ENCODE assay signal across 16 cellular contexts in genomic region chr10:21166557-21167287, GRCh38.
DNase-seq lines count a peak whose midpoint lies in the region; ATAC-seq and TF ChIP-seq lines count a peak whose summit lies in the region.
"Had no signal": no experiment of that assay in that cellular context is flagged by ENCODE, and none has a peak within 500 bp of the region (broad histone marks: within the 10 kb centered on the region; RNA-seq: fewer than 3 reads in every experiment).

No MANE protein-coding gene starts in this region.

- intact Hi-C loops in breast epithelium (cut with DNase I; ENCODE audit: low total_unique reads): no loop called here
- intact Hi-C loops in mammary epithelial cell (cut with micrococcal nuclease): no loop called here
- intact Hi-C loops in lower lobe of right lung (cut with DNase I): no loop called here
- intact Hi-C loops in upper lobe of right lung (cut with DNase I): no loop called here

- TF ChIP-seq POLR2A in breast epithelium (IDR thresholded peaks at IDR 0.05): no peak

- H3K27me3 ChIP-seq in breast epithelium: no peaks in the 10 kb centered on the region
- H3K27me3 ChIP-seq in mammary epithelial cell (ENCODE audit: insufficient read depth, low read length): no peaks in the 10 kb centered on the region
- H3K27me3 ChIP-seq in lower lobe of right lung (ENCODE audit: low read depth): peaks cover 6% of the 10 kb centered on the region
- peaks cover under 1% of the 10 kb centered on the region for H3K27me3 ChIP-seq in upper lobe of right lung

- H3K4me1 ChIP-seq in breast epithelium (no peaks in the 10 kb centered on the region), mammary epithelial cell (ENCODE audit: insufficient read depth, low read length) (no peaks in the 10 kb centered on the region), lower lobe of right lung (peaks cover 5% of the 10 kb centered on the region), upper lobe of right lung (no peaks in the 10 kb centered on the region)
- H3K4me1 ChIP-seq: sigmoid colon had no signal

- ATAC-seq in lower lobe of right lung (peak; percentile 93), upper lobe of right lung (peak; percentile 93), HG02970 (IDR thresholded peaks at IDR 0.05; ENCODE audit: low FRiP score, unreplicated experiment) (no peak)
- ATAC-seq: activated naive CD4-positive, alpha-beta T cell treated with anti-CD3 and anti-CD28 coated beads, Interleukin-2, amount 50 U/mL, for 72 hours; natural killer cell treated with Interleukin-12 subunit alpha and Interleukin-12 subunit beta and Interleukin-15 and Interleukin-18, amount 100 ng/mL, for 72 hours had no signal

- dilution Hi-C loops in mammary epithelial cell (cut with HindIII; ENCODE audit: low sequenced_read_pairs): no loop called here

- no peaks in the 10 kb centered on the region for H3K79me2 ChIP-seq in mammary epithelial cell (ENCODE audit: insufficient read depth, low read length)

- in situ Hi-C loops in mammary epithelial cell (cut with MboI; ENCODE audit: low sequenced_read_pairs in 2 of 2): no loop called here

- H2AFZ ChIP-seq in mammary epithelial cell (ENCODE audit: low read depth, low read length): no peak overlapping the region

- H3K27ac ChIP-seq in breast epithelium (peak overlapping the region; percentile 56 to 63), mammary epithelial cell (ENCODE audit: insufficient read depth, low read depth, low read length) (no peak overlapping the region), lower lobe of right lung (peak overlapping the region; percentile 61), upper lobe of right lung (peak overlapping the region; percentile 65)
- H3K27ac ChIP-seq: sigmoid colon had no signal

- no peaks in the 10 kb centered on the region for H3K9me3 ChIP-seq in breast epithelium
- H3K9me3 ChIP-seq in mammary epithelial cell (replicated peaks; ENCODE audit: insufficient read depth, low read length): no peaks in the 10 kb centered on the region
- H3K9me3 ChIP-seq in lower lobe of right lung: no peaks in the 10 kb centered on the region
- no peaks in the 10 kb centered on the region for H3K9me3 ChIP-seq in upper lobe of right lung
- H3K9me3 ChIP-seq: sigmoid colon had no signal

- CTCF ChIA-PET in mammary epithelial cell (lab: Charles Lee; ENCODE audit: low non-redundant PET): no interaction called here

- H3K4me3 ChIP-seq in breast epithelium (no peak overlapping the region), mammary epithelial cell (replicated peaks in 1 of 3; ENCODE audit: insufficient read depth in 1 of 3, low read depth in 2 of 3, low read length in 3 of 3) (no peak overlapping the region), lower lobe of right lung (peak overlapping the region; percentile 17), upper lobe of right lung (peak overlapping the region; percentile 5)
- H3K4me3 ChIP-seq: sigmoid colon had no signal

- no peak overlapping the region for H3K4me2 ChIP-seq in mammary epithelial cell (ENCODE audit: insufficient read depth, low read depth, low read length)

- H3K36me3 ChIP-seq in breast epithelium (no peaks in the 10 kb centered on the region), mammary epithelial cell (ENCODE audit: insufficient read depth, low read length) (no peaks in the 10 kb centered on the region), lower lobe of right lung (no peaks in the 10 kb centered on the region), upper lobe of right lung (no peaks in the 10 kb centered on the region)
- H3K36me3 ChIP-seq: sigmoid colon had no signal

- no peak for TF ChIP-seq CTCF in breast epithelium (IDR thresholded peaks at IDR 0.05)
- TF ChIP-seq CTCF in mammary epithelial cell (conservative IDR thresholded peaks at IDR 0.05 in 1 of 2, IDR thresholded peaks at IDR 0.05 in 1 of 2; ENCODE audit: extremely low read depth in 1 of 2, insufficient read depth in 1 of 2, low read depth in 1 of 2, low read length in 2 of 2): no peak
- no peak for TF ChIP-seq CTCF in lower lobe of right lung (IDR thresholded peaks at IDR 0.05)
- TF ChIP-seq CTCF in upper lobe of right lung (IDR thresholded peaks at IDR 0.05): no peak

- BruUV-seq in mammary epithelial cell (replicated peaks; lab: Mats Ljungman, UMichigan): no TSS peak

- no peak overlapping the region for H3K9ac ChIP-seq in mammary epithelial cell (ENCODE audit: insufficient read depth, low read length)

- peak in 1 of 2 donors; percentile 58 for DNase-seq in breast epithelium (ENCODE audit: low spot score in 2 of 2)
- DNase-seq in mammary epithelial cell: no peak
- peak; percentile 24 for DNase-seq in cerebellum (ENCODE audit: low spot score)
- DNase-seq in lower lobe of right lung: peak; percentile 83
- peak; percentile 86 for DNase-seq in upper lobe of right lung
- no peak for DNase-seq in Ammon's horn (ENCODE audit: low spot score)
- DNase-seq in activated effector memory CD4-positive, alpha-beta T cell treated with anti-CD3 and anti-CD28 coated beads, Interleukin-2, amount 50 U/mL, for 16 hours: no peak
- DNase-seq: activated CD4-positive, alpha-beta T cell treated with anti-CD3 and anti-CD28 coated beads for 4 hours; COR-L47; KG1; NCI-H1436 treated with DMSO at 0.1 percent for 48 hours; sigmoid colon; stimulated activated naive CD4-positive, alpha-beta T cell had no signal

- H4K20me1 ChIP-seq in mammary epithelial cell (ENCODE audit: insufficient read depth, low read length): no peaks in the 10 kb centered on the region

- 97% methylated on average over 16 of the region's 16 CpGs for WGBS in mammary epithelial cell (ENCODE audit: low coverage, missing lambda C conversion rate)

Comparison
In these comparisons a context has a peak if more than half of its experiments do, and no peak if none do; other contexts are left out.
1. DNase-seq: peak in cerebellum (single experiment), lower lobe of right lung (single experiment) and upper lobe of right lung (single experiment); none in mammary epithelial cell (single experiment), Ammon's horn (single experiment) and activated effector memory CD4-positive, alpha-beta T cell treated with anti-CD3 and anti-CD28 coated beads, Interleukin-2, amount 50 U/mL, for 16 hours (single experiment).
2. H3K4me3 ChIP-seq: peak in lower lobe of right lung (single experiment) and upper lobe of right lung (single experiment); none in breast epithelium (0 of 3) and mammary epithelial cell (0 of 3).